Comparison of ENCODE assay signal across 1 cellular context in genomic region chr2:86087936-86088850, GRCh38.
TF ChIP-seq lines count a peak whose summit lies in the region.

No MANE protein-coding gene starts in this region.

TF ChIP-seq in IMR-90, 13 proteins besides CTCF, POLR2A, EP300 and RAD21:
- TF ChIP-seq SMC3 (IDR thresholded peaks at IDR 0.05; ENCODE audit: low read depth, low read length) (no peak), ELK1 (IDR thresholded peaks at IDR 0.05; ENCODE audit: borderline replicate concordance, low read depth, low read length) (no peak), RFX5 (IDR thresholded peaks at IDR 0.05; ENCODE audit: low read depth, low read length) (no peak), FOS (IDR thresholded peaks at IDR 0.05; ENCODE audit: low read depth, low read length) (no peak), CHD1 (IDR thresholded peaks at IDR 0.05; ENCODE audit: low read depth, low read length) (no peak), MAFK (IDR thresholded peaks at IDR 0.05; ENCODE audit: low read depth, low read length) (no peak), CEBPB (IDR thresholded peaks at IDR 0.05; ENCODE audit: low read depth, low read length) (no peak), BHLHE40 (IDR thresholded peaks at IDR 0.05; ENCODE audit: low read depth, low read length) (no peak), MAZ (IDR thresholded peaks at IDR 0.05; ENCODE audit: borderline replicate concordance, low read depth, low read length) (no peak)
TF ChIP-seq in IMR-90: peak in this region for 0.
